9 cellular contexts compared by ENCODE assay signal in genomic region chr7:143002106-143002505, GRCh38. TPM values are rescaled to one million over a fixed set of nuclear protein-coding genes. Genes with fewer than 3 reads are reported as not detected.
A peak's percentile ranks its signal among the peaks of the same experiment; 100 is the strongest.
DNase-seq lines count a peak whose midpoint lies in the region; ATAC-seq, FAIRE-seq and TF ChIP-seq lines count a peak whose summit lies in the region.
"Had no signal": no experiment of that assay in that cellular context is flagged by ENCODE, and none has a peak within 500 bp of the region (broad histone marks: within the 10 kb centered on the region; RNA-seq: fewer than 3 reads in every experiment).

No MANE protein-coding gene starts in this region.

- H2AFZ ChIP-seq in Loucy (ENCODE audit: low read length): no peak overlapping the region
- no peak overlapping the region for H2AFZ ChIP-seq in GM12878 (ENCODE audit: control insufficient read depth, low read depth, low read length)

- H3K4me1 Mint-ChIP-seq in neural crest cell: peaks cover 5% of the 10 kb centered on the region

- DNase-seq in GM06990 (ENCODE audit: extremely low read depth, insufficient read length) (no peak), GM12878 (ENCODE audit: low read depth, low spot score) (no peak), neural crest cell (ENCODE audit: low read depth, low spot score) (no peak), lower lobe of right lung (no peak)
- DNase-seq in activated T-cell treated with anti-CD3 and anti-CD28 coated beads, Interleukin-2, amount 50 U/mL, for 1 hour: no peak
- DNase-seq: naive B cell had no signal

- H3K27me3 ChIP-seq in GM06990 (replicated peaks; ENCODE audit: control insufficient read depth, insufficient read depth, low read length) (no peaks in the 10 kb centered on the region), Loucy (ENCODE audit: insufficient read depth, low read length, poor library complexity, severe bottlenecking) (no peaks in the 10 kb centered on the region), GM12878 (replicated peaks in 1 of 2; ENCODE audit: control insufficient read depth in 2 of 2, insufficient read depth in 2 of 2, low read length in 1 of 2) (no peaks in the 10 kb centered on the region; a peak in 1 of 4 replicates), lower lobe of right lung (ENCODE audit: low read depth) (no peaks in the 10 kb centered on the region)

- no peaks in the 10 kb centered on the region for H3K79me2 ChIP-seq in Loucy (ENCODE audit: insufficient read depth, low read length)
- no peaks in the 10 kb centered on the region for H3K79me2 ChIP-seq in GM12878 (ENCODE audit: control insufficient read depth, insufficient read depth, low read length)

- no peaks in the 10 kb centered on the region for H3K9me2 ChIP-seq in Loucy (replicated peaks; ENCODE audit: low read depth, low read length)

- H3K9ac ChIP-seq in Loucy (ENCODE audit: low read depth, low read length, poor library complexity, severe bottlenecking): no peak overlapping the region
- H3K9ac ChIP-seq in GM12878 (ENCODE audit: control insufficient read depth, insufficient read depth, low read length): no peak overlapping the region

- H3K27me3 Mint-ChIP-seq in neural crest cell (ENCODE audit: low read depth): peaks cover 4% of the 10 kb centered on the region
- H3K27me3 Mint-ChIP-seq: naive B cell had no signal

- FAIRE-seq in GM12878 (lab: Jason Lieb, UNC): no peak

- TF ChIP-seq POLR2A in GM12878 (IDR thresholded peaks at IDR 0.05; ENCODE audit: low read depth, low read length): no peak

- TF ChIP-seq EP300 in GM12878 (IDR thresholded peaks at IDR 0.05; ENCODE audit: borderline replicate concordance in 1 of 2, control insufficient read depth in 1 of 2, low read depth in 2 of 2, low read length in 2 of 2): no peak

- TF ChIP-seq RAD21 in GM12878 (IDR thresholded peaks at IDR 0.05; ENCODE audit: insufficient read depth, low read depth, low read length): peak; percentile 47

- no peaks in the 10 kb centered on the region for H4K20me1 ChIP-seq in Loucy (ENCODE audit: insufficient read depth, low read length, poor library complexity, severe bottlenecking)
- H4K20me1 ChIP-seq in GM12878 (ENCODE audit: control insufficient read depth, insufficient read depth): no peaks in the 10 kb centered on the region

- no peak overlapping the region for H3K4me3 Mint-ChIP-seq in neural crest cell

- POLR2A ChIA-PET in GM12878 (lab: Charles Lee): no interaction called here

- H3K9me3 ChIP-seq in Loucy (ENCODE audit: insufficient read depth, low read depth, low read length) (peaks cover 6% of the 10 kb centered on the region; the same call in 1 of the 2 replicates), GM12878 (replicated peaks; ENCODE audit: control insufficient read depth, insufficient read depth, low read length) (no peaks in the 10 kb centered on the region; the same call in 2 of the 3 replicates), lower lobe of right lung (no peaks in the 10 kb centered on the region)

- BruUV-seq in GM12878 (replicated peaks; lab: Mats Ljungman, UMichigan): no TSS peak

- H3K4me3 ChIP-seq in GM06990 (replicated peaks; ENCODE audit: low read depth, low read length) (no peak overlapping the region), Loucy (ENCODE audit: low read length, poor library complexity, severe bottlenecking) (no peak overlapping the region), GM12878 (no peak overlapping the region), lower lobe of right lung (no peak overlapping the region)

- in situ Hi-C loops in GM12878 (cut with MboI): loop anchor here (5.0 kb wide), 2 partner anchors 130 to 375 kb away; no protein-coding TSS in a partner anchor

- ATAC-seq in GM12878 (peak; percentile 63; the same call in 2 of the 3 replicates), lower lobe of right lung (no peak), HG03097 (IDR thresholded peaks at IDR 0.05; ENCODE audit: low FRiP score, unreplicated experiment) (no peak)

- SMC1A ChIA-PET in GM12878 (lab: Charles Lee; ENCODE audit: uncharacterized antibody, unreplicated experiment): interaction anchor here (0.6 to 11.6 kb wide), 19 partner anchors 9 to 399 kb away, joined by 3 to 191 read pairs (median 4); partner anchors contain the start of gene EPHB6

- H3K9me3 Mint-ChIP-seq in neural crest cell: peaks cover 2% of the 10 kb centered on the region

- intact Hi-C loops in GM12878 (cut with micrococcal nuclease; ENCODE audit: unreplicated experiment): loop anchor here (2.0 to 10.0 kb wide), 4 partner anchors 121 to 413 kb away; no protein-coding TSS in a partner anchor
- intact Hi-C loops in lower lobe of right lung (cut with DNase I): no loop called here

- RAD21 ChIA-PET in GM12878 (lab: Charles Lee; ENCODE audit: unreplicated experiment): interaction anchor here (1.1 to 3.2 kb wide), 8 partner anchors 9 to 398 kb away, joined by 3 to 12 read pairs (median 7); partner anchors contain the start of gene EPHB6

- H3K36me3 Mint-ChIP-seq in neural crest cell (ENCODE audit: low read depth): peaks cover 2% of the 10 kb centered on the region
- H3K36me3 Mint-ChIP-seq: naive B cell had no signal

- TF ChIP-seq CTCF in GM06990 (IDR thresholded peaks at IDR 0.05; ENCODE audit: insufficient read depth, low read length, poor library complexity, severe bottlenecking): peak; percentile 34
- TF ChIP-seq CTCF in Loucy (conservative IDR thresholded peaks at IDR 0.05; ENCODE audit: low read length): peak; percentile 76
- peak; percentile 17 to 52 (median 35); a peak in 3 of 6 replicates for TF ChIP-seq CTCF in GM12878 (IDR thresholded peaks at IDR 0.05 in 2 of 3, conservative IDR thresholded peaks at IDR 0.05 in 1 of 3; ENCODE audit: control insufficient read depth in 2 of 3, extremely low read depth in 1 of 3, insufficient read depth in 1 of 3, low read depth in 3 of 3, low read length in 3 of 3)
- peak; percentile 43 for TF ChIP-seq CTCF in neural crest cell (conservative IDR thresholded peaks at IDR 0.05)
- TF ChIP-seq CTCF in lower lobe of right lung (IDR thresholded peaks at IDR 0.05): no peak

- H3K36me3 ChIP-seq in GM06990 (ENCODE audit: control insufficient read depth, insufficient read depth, low read length) (no peaks in the 10 kb centered on the region), Loucy (ENCODE audit: insufficient read depth, low read length) (no peaks in the 10 kb centered on the region), GM12878 (ENCODE audit: control insufficient read depth in 2 of 2, insufficient read depth in 2 of 2, low read length in 1 of 2) (no peaks in the 10 kb centered on the region), lower lobe of right lung (no peaks in the 10 kb centered on the region)

- H3K27ac Mint-ChIP-seq in neural crest cell (ENCODE audit: unreplicated experiment): no peak overlapping the region

- H3K4me2 ChIP-seq in Loucy (ENCODE audit: low read depth, low read length, poor library complexity, severe bottlenecking) (no peak overlapping the region), GM12878 (ENCODE audit: control insufficient read depth, insufficient read depth) (no peak overlapping the region)

- H3K4me1 ChIP-seq in Loucy (ENCODE audit: insufficient read depth, low read length, poor library complexity, severe bottlenecking): peaks cover 30% of the 10 kb centered on the region
- no peaks in the 10 kb centered on the region for H3K4me1 ChIP-seq in GM12878 (ENCODE audit: control insufficient read depth, insufficient read depth, low read length)
- H3K4me1 ChIP-seq in lower lobe of right lung: peaks cover 5% of the 10 kb centered on the region

- 8% methylated on average over 3 of the region's 3 CpGs for WGBS in GM12878 (ENCODE audit: insufficient coverage, insufficient replicate concordance, low lambda C conversion rate, missing lambda C conversion rate)

- H3K27ac ChIP-seq in GM12878 (ENCODE audit: control insufficient read depth, insufficient read depth) (no peak overlapping the region), lower lobe of right lung (no peak overlapping the region)

- CTCF ChIA-PET in GM12878 (lab: Yijun Ruan, JAX): interaction anchor here (0.7 to 19.2 kb wide), 43 partner anchors 9 to 489 kb away, joined by 3 to 434 read pairs (median 4); partner anchors contain the start of genes EPHB6 and TAS2R40

- H3F3A ChIP-seq in Loucy (ENCODE audit: low read depth): no peaks in the 10 kb centered on the region

RNA-seq across cellular contexts. Expression of gene OR9A2, which starts 24.8 kb away (rescaled TPM):
- 16.3 and 19.7 TPM in 2 replicates for total RNA-seq in GM12878 (2013; cell fraction: nucleolus; rRNA removed)
- total RNA-seq in GM12878 (2014; rRNA removed) (not detected in 2 replicates), GM12878 (2014; rRNA removed; fragmentation: Illumina TruSeq; extraction: Trizol) (not detected in 2 replicates), GM12878 (2021) (not detected in 2 replicates), neural crest cell (not detected in 2 replicates), lower lobe of right lung (not detected)
- polyA plus RNA-seq in GM12878 (2011; ENCODE audit: low read depth): not detected
- polyA plus RNA-seq in GM12878 (2011; rRNA removed) (not detected in 2 replicates), GM12878 (2014; fragmentation: Illumina TruSeq; extraction: Trizol) (not detected in 2 replicates), GM12878 (2014; fragmentation: Nextera tagmentation; extraction: Ambion mirVana) (not detected), GM12878 (2014; rRNA removed) (not detected in 2 replicates), GM12878 (2016; fragmentation: Nextera tagmentation; extraction: Ambion mirVana) (not detected)
- polyA plus RNA-seq in GM12878 (2011; cell fraction: cytosol; rRNA removed): not detected in 2 replicates
- polyA plus RNA-seq in GM12878 (2011; cell fraction: nucleus; rRNA removed): not detected in 2 replicates
- not detected in 2 replicates for polyA plus RNA-seq in GM12878 (2012)
- 0.29 and 0.52 TPM in 2 replicates for polyA minus RNA-seq in GM12878 (2011; rRNA and poly(A)+ RNA removed)
- polyA minus RNA-seq in GM12878 (2011; cell fraction: cytosol; rRNA and poly(A)+ RNA removed): not detected in 2 replicates
- 0.96 and 1.1 TPM in 2 replicates for polyA minus RNA-seq in GM12878 (2011; cell fraction: nucleus; rRNA and poly(A)+ RNA removed)
- total RNA-seq: NCI-H460 had no signal

RNA-seq across cellular contexts. Expression of gene KEL, which starts 39.9 kb away (rescaled TPM):
- total RNA-seq in GM12878 (2013; cell fraction: nucleolus; rRNA removed): 6.7 and 9.0 TPM in 2 replicates
- total RNA-seq in GM12878 (2014; rRNA removed) (0.05 TPM in 1 of 2 replicates, not detected in the other), GM12878 (2014; rRNA removed; fragmentation: Illumina TruSeq; extraction: Trizol) (0.14 and 0.31 TPM in 2 replicates), GM12878 (2021) (0.28 and 1.7 TPM in 2 replicates), neural crest cell (1.4 and 1.7 TPM in 2 replicates), lower lobe of right lung (1.6 TPM)
- polyA plus RNA-seq in GM12878 (2011; ENCODE audit: low read depth): not detected
- polyA plus RNA-seq in GM12878 (2011; rRNA removed) (0.12 and 0.13 TPM in 2 replicates), GM12878 (2014; fragmentation: Illumina TruSeq; extraction: Trizol) (0.10 TPM in 1 of 2 replicates, not detected in the other), GM12878 (2014; fragmentation: Nextera tagmentation; extraction: Ambion mirVana) (under 1 TPM; 0.15 to 0.68 TPM), GM12878 (2014; rRNA removed) (0.05 and 0.18 TPM in 2 replicates), GM12878 (2016; fragmentation: Nextera tagmentation; extraction: Ambion mirVana) (under 1 TPM in 1 of 2 experiments, not detected in 1; 0.73 TPM)
- 0.18 and 0.32 TPM in 2 replicates for polyA plus RNA-seq in GM12878 (2011; cell fraction: cytosol; rRNA removed)
- 0.91 and 1.2 TPM in 2 replicates for polyA plus RNA-seq in GM12878 (2011; cell fraction: nucleus; rRNA removed)
- 0.39 and 0.49 TPM in 2 replicates for polyA plus RNA-seq in GM12878 (2012)
- polyA minus RNA-seq in GM12878 (2011; rRNA and poly(A)+ RNA removed): 0.05 TPM in 1 of 2 replicates, not detected in the other
- not detected in 2 replicates for polyA minus RNA-seq in GM12878 (2011; cell fraction: cytosol; rRNA and poly(A)+ RNA removed)
- 1.8 and 2.2 TPM in 2 replicates for polyA minus RNA-seq in GM12878 (2011; cell fraction: nucleus; rRNA and poly(A)+ RNA removed)

RNA-seq across cellular contexts. Expression of gene OR6V1, which starts 50.0 kb away (rescaled TPM):
- total RNA-seq in GM12878 (2013; cell fraction: nucleolus; rRNA removed): not detected in 2 replicates
- not detected in 2 replicates for total RNA-seq in GM12878 (2014; rRNA removed)
- not detected in 2 replicates for total RNA-seq in GM12878 (2014; rRNA removed; fragmentation: Illumina TruSeq; extraction: Trizol)
- total RNA-seq in GM12878 (2021): not detected in 2 replicates
- polyA plus RNA-seq in GM12878 (2011; ENCODE audit: low read depth): not detected
- not detected in 2 replicates for polyA plus RNA-seq in GM12878 (2011; rRNA removed)
- not detected in 2 replicates for polyA plus RNA-seq in GM12878 (2011; cell fraction: cytosol; rRNA removed)
- not detected in 2 replicates for polyA plus RNA-seq in GM12878 (2011; cell fraction: nucleus; rRNA removed)
- not detected in 2 replicates for polyA plus RNA-seq in GM12878 (2012)
- polyA plus RNA-seq in GM12878 (2014; fragmentation: Illumina TruSeq; extraction: Trizol): not detected in 2 replicates
- not detected for polyA plus RNA-seq in GM12878 (2014; fragmentation: Nextera tagmentation; extraction: Ambion mirVana)
- not detected in 2 replicates for polyA plus RNA-seq in GM12878 (2014; rRNA removed)
- not detected for polyA plus RNA-seq in GM12878 (2016; fragmentation: Nextera tagmentation; extraction: Ambion mirVana)
- not detected in 2 replicates for polyA minus RNA-seq in GM12878 (2011; rRNA and poly(A)+ RNA removed)
- polyA minus RNA-seq in GM12878 (2011; cell fraction: cytosol; rRNA and poly(A)+ RNA removed): not detected in 2 replicates
- not detected in 2 replicates for polyA minus RNA-seq in GM12878 (2011; cell fraction: nucleus; rRNA and poly(A)+ RNA removed)
- not detected in 2 replicates for total RNA-seq in neural crest cell
- total RNA-seq in lower lobe of right lung: not detected
- total RNA-seq: NCI-H460 had no signal
